Comparison of ENCODE assay signal across 1 cellular context in genomic region chr7:24795407-24795767, GRCh38.
TF ChIP-seq lines count a peak whose summit lies in the region.

No MANE protein-coding gene starts in this region.

TF ChIP-seq in HepG2, 621 proteins besides CTCF, POLR2A, EP300 and RAD21 (continued from another document and continues in another):
- TF ChIP-seq ZBED4 (CRISPR knock-in tag; IDR thresholded peaks at IDR 0.05; ENCODE audit: borderline replicate concordance) (no peak), GZF1 (CRISPR knock-in tag; IDR thresholded peaks at IDR 0.05) (no peak), ZBTB26 (CRISPR knock-in tag; IDR thresholded peaks at IDR 0.05; ENCODE audit: borderline replicate concordance) (no peak), ZFP37 (CRISPR knock-in tag; IDR thresholded peaks at IDR 0.05; ENCODE audit: borderline replicate concordance) (no peak), SNAPC4 (CRISPR knock-in tag; IDR thresholded peaks at IDR 0.05) (no peak), UBTF (CRISPR knock-in tag; IDR thresholded peaks at IDR 0.05) (no peak), ZNF564 (CRISPR knock-in tag; IDR thresholded peaks at IDR 0.05) (no peak), MED13 (CRISPR knock-in tag; IDR thresholded peaks at IDR 0.05) (no peak), TOPORS (CRISPR knock-in tag; IDR thresholded peaks at IDR 0.05) (no peak), TRAFD1 (CRISPR knock-in tag; IDR thresholded peaks at IDR 0.05; ENCODE audit: borderline replicate concordance) (no peak), GATAD2A (CRISPR knock-in tag; IDR thresholded peaks at IDR 0.05) (no peak), HOXA3 (CRISPR knock-in tag; IDR thresholded peaks at IDR 0.05) (no peak), HOXA7 (CRISPR knock-in tag; IDR thresholded peaks at IDR 0.05) (no peak), ZC3H13 (CRISPR knock-in tag; IDR thresholded peaks at IDR 0.05) (no peak), ATF6 (CRISPR knock-in tag; conservative IDR thresholded peaks at IDR 0.05) (no peak), ADNP (CRISPR knock-in tag; IDR thresholded peaks at IDR 0.05) (no peak), ZNF891 (CRISPR knock-in tag; IDR thresholded peaks at IDR 0.05) (no peak), KDM5B (CRISPR knock-in tag; IDR thresholded peaks at IDR 0.05; ENCODE audit: borderline replicate concordance) (no peak), ZNF761 (CRISPR knock-in tag; conservative IDR thresholded peaks at IDR 0.05) (no peak), PITX1 (CRISPR knock-in tag; IDR thresholded peaks at IDR 0.05) (no peak), NFYC (CRISPR knock-in tag; IDR thresholded peaks at IDR 0.05) (no peak), IRF9 (CRISPR knock-in tag; IDR thresholded peaks at IDR 0.05; ENCODE audit: borderline replicate concordance) (no peak), DNMT1 (CRISPR knock-in tag; IDR thresholded peaks at IDR 0.05) (no peak), ELF4 (CRISPR knock-in tag; IDR thresholded peaks at IDR 0.05; ENCODE audit: borderline replicate concordance) (no peak), ZNF354B (CRISPR knock-in tag; IDR thresholded peaks at IDR 0.05) (no peak), ZNF430 (CRISPR knock-in tag; IDR thresholded peaks at IDR 0.05) (no peak), SALL1 (CRISPR knock-in tag; IDR thresholded peaks at IDR 0.05) (0 out of 2 replicates have a peak, but pooled peaks have one; percentile 27), ATF4 (CRISPR knock-in tag; IDR thresholded peaks at IDR 0.05) (no peak), AFF4 (CRISPR knock-in tag; IDR thresholded peaks at IDR 0.05) (no peak), ZIK1 (CRISPR knock-in tag; IDR thresholded peaks at IDR 0.05; ENCODE audit: borderline replicate concordance, low read depth) (no peak), DR1 (CRISPR knock-in tag; IDR thresholded peaks at IDR 0.05) (no peak), PLSCR1 (CRISPR knock-in tag; IDR thresholded peaks at IDR 0.05; ENCODE audit: borderline replicate concordance) (no peak), ZSCAN22 (CRISPR knock-in tag; IDR thresholded peaks at IDR 0.05) (no peak), PAX8 (CRISPR knock-in tag; IDR thresholded peaks at IDR 0.05; ENCODE audit: borderline replicate concordance) (no peak)
